28 cellular contexts compared by ENCODE assay signal in genomic region chr15:80508783-80509182, GRCh38.
"Had no signal": no experiment of that assay in that cellular context is flagged by ENCODE, and none has a peak within 500 bp of the region (broad histone marks: within the 10 kb centered on the region; RNA-seq: fewer than 3 reads in every experiment).

No MANE protein-coding gene starts in this region.

- H3K27ac Mint-ChIP-seq: natural killer cell; nephron; progenitor cell of endocrine pancreas; stimulated activated effector memory CD8-positive, alpha-beta T cell treated with anti-CD3 and anti-CD28 coated beads, Interleukin-12 subunit alpha, Interleukin-12 subunit beta, amount 100 ng/mL, for 72 hours; stimulated activated naive B cell treated with anti-CD40 and anti-IgM and Interleukin-4, amounts not matched to agents 10 μg/mL and 1 μg/mL and 100 μg/mL, for 72 hours had no signal

- H3K27me3 Mint-ChIP-seq: progenitor cell of endocrine pancreas; stimulated activated naive CD8-positive, alpha-beta T cell treated with anti-CD3 and anti-CD28 coated beads, Interleukin-15, Interleukin-2, amounts not matched to agents 100 ng/mL and 50 ng/mL, for 24 hours had no signal

- H3K4me1 Mint-ChIP-seq: natural killer cell had no signal

- H3K4me1 ChIP-seq: parathyroid adenoma, psoas muscle, right lobe of liver, vagina had no signal

- H3K36me3 ChIP-seq: neutrophil, ovary, right lobe of liver, sigmoid colon, thoracic aorta, thyroid gland, upper lobe of left lung, vagina had no signal

- H2AFZ ChIP-seq: parathyroid adenoma had no signal

- H3K9me3 ChIP-seq: neutrophil, ovary, psoas muscle, right lobe of liver, sigmoid colon, thoracic aorta, thyroid gland, vagina had no signal

- H3K4me3 ChIP-seq: ovary, psoas muscle, right lobe of liver, sigmoid colon, stomach, thoracic aorta, thyroid gland, tibial nerve, upper lobe of left lung, vagina had no signal

- H3K79me2 ChIP-seq: parathyroid adenoma had no signal

- H3K4me3 Mint-ChIP-seq: natural killer cell; nephron; stimulated activated effector memory CD8-positive, alpha-beta T cell treated with anti-CD3 and anti-CD28 coated beads, Interleukin-12 subunit alpha, Interleukin-12 subunit beta, amount 100 ng/mL, for 72 hours; stimulated activated naive B cell treated with anti-CD40 and anti-IgM and Interleukin-4, amounts not matched to agents 10 μg/mL and 1 μg/mL and 100 μg/mL, for 72 hours had no signal

- H3K9ac ChIP-seq: parathyroid adenoma had no signal

- DNase-seq: natural killer cell; nucleus accumbens; ovary; posterior cingulate gyrus; psoas muscle; right cardiac atrium; right lobe of liver; sigmoid colon; small intestine; stimulated activated CD4-positive, alpha-beta T cell treated with anti-CD3 and anti-CD28 coated beads, Interleukin-15, amount 100 ng/mL, for 24 hours; stimulated activated CD4-positive, alpha-beta T cell treated with anti-CD3 and anti-CD28 coated beads, Interleukin-2, amount 100 ng/mL, for 24 hours; stimulated activated CD4-positive, alpha-beta T cell treated with anti-CD3 and anti-CD28 coated beads, Interleukin-2, amount 100 ng/mL, for 48 hours; stimulated activated CD4-positive, alpha-beta T cell treated with anti-CD3 and anti-CD28 coated beads, Interleukin-4, amount 100 ng/mL, for 24 hours; stimulated activated naive B cell treated with anti-CD40 and anti-IgM and Interleukin-4, amounts not matched to agents 10 μg/mL and 1 μg/mL and 100 μg/mL, for 72 hours; stimulated activated naive CD4-positive, alpha-beta T cell treated with Interleukin-2 at 50 U/mL for 16 hours; stomach; thyroid gland; trophoblast cell; upper lobe of left lung had no signal

- H3K36me3 Mint-ChIP-seq: natural killer cell; stimulated activated effector memory CD8-positive, alpha-beta T cell treated with anti-CD3 and anti-CD28 coated beads, Interleukin-12 subunit alpha, Interleukin-12 subunit beta, amount 100 ng/mL, for 72 hours; stimulated activated naive B cell treated with anti-CD40 and anti-IgM and Interleukin-4, amounts not matched to agents 10 μg/mL and 1 μg/mL and 100 μg/mL, for 72 hours had no signal

- H3K27ac ChIP-seq: neutrophil, ovary, parathyroid adenoma, psoas muscle, right lobe of liver, stomach, thoracic aorta, thyroid gland, tibial nerve, vagina had no signal

- ATAC-seq: natural killer cell; psoas muscle; right lobe of liver; stimulated activated effector memory CD8-positive, alpha-beta T cell treated with anti-CD3 and anti-CD28 coated beads, Interleukin-12 subunit alpha, Interleukin-12 subunit beta, amount 100 ng/mL, for 72 hours; stimulated activated naive B cell treated with anti-CD40 and anti-IgM and Interleukin-4, amounts not matched to agents 10 μg/mL and 1 μg/mL and 100 μg/mL, for 72 hours had no signal

- H3K27me3 ChIP-seq: neutrophil, ovary, right lobe of liver, sigmoid colon, stomach, thyroid gland, tibial nerve, upper lobe of left lung, vagina had no signal

- H3K9me3 Mint-ChIP-seq: natural killer cell; stimulated activated effector memory CD8-positive, alpha-beta T cell treated with anti-CD3 and anti-CD28 coated beads, Interleukin-12 subunit alpha, Interleukin-12 subunit beta, amount 100 ng/mL, for 72 hours; stimulated activated naive B cell treated with anti-CD40 and anti-IgM and Interleukin-4, amounts not matched to agents 10 μg/mL and 1 μg/mL and 100 μg/mL, for 72 hours had no signal
